8 cellular contexts compared by ENCODE assay signal in genomic region chr20:13784271-13784892, GRCh38. TPM values are rescaled to one million over a fixed set of nuclear protein-coding genes. Genes with fewer than 3 reads are reported as not detected.
DNase-seq lines count a peak whose midpoint lies in the region; ATAC-seq and TF ChIP-seq lines count a peak whose summit lies in the region.

No MANE protein-coding gene starts in this region.

- H3K4me3 ChIP-seq in spleen, result peak overlapping the region; percentile 77 to 90 (median 86)

- H3K27me3 Mint-ChIP-seq in T-cell, result no peaks in the 10 kb centered on the region

- peaks cover 13 to 79% (median 40%) of the 10 kb centered on the region in 6 donors for H3K4me1 ChIP-seq in spleen

- intact Hi-C loops in left ventricle myocardium superior (cut with micrococcal nuclease), result no loop called here
- intact Hi-C loops in spleen (cut with DNase I; ENCODE audit: low total_unique reads), result no loop called here

- no peaks in the 10 kb centered on the region for H3K9me3 ChIP-seq in spleen

- POLR2A ChIA-PET in T-cell (lab: Charles Lee), result interaction anchor here (0.6 kb wide), 5 partner anchors 13 to 685 kb away, joined by 3 to 11 read pairs (median 5); no protein-coding TSS in a partner anchor

- H3K36me3 ChIP-seq in spleen, result peaks cover 0 to 58% (median 25%) of the 10 kb centered on the region in 6 donors

- peak in 1 of 3 donors; percentile 18 for TF ChIP-seq POLR2A in spleen (IDR thresholded peaks at IDR 0.05)

- peak; percentile 18 for ATAC-seq in GM18502 (IDR thresholded peaks at IDR 0.05; ENCODE audit: poor library complexity, unreplicated experiment)
- ATAC-seq in HG02571 (IDR thresholded peaks at IDR 0.05; ENCODE audit: unreplicated experiment), result peak; percentile 3
- ATAC-seq in T-cell (replicated peaks in 1 of 4), result peak in 3 of 4 experiments; percentile 6 to 20 (median 11)
- ATAC-seq in left ventricle myocardium superior, result peak; percentile 6
- ATAC-seq in HG03442 (IDR thresholded peaks at IDR 0.05; ENCODE audit: unreplicated experiment), result no peak
- ATAC-seq in GM18873 (IDR thresholded peaks at IDR 0.05; ENCODE audit: low FRiP score, unreplicated experiment), result no peak

- H3K36me3 Mint-ChIP-seq in T-cell, result peaks cover 24% of the 10 kb centered on the region

- no peaks in the 10 kb centered on the region for H3K27me3 ChIP-seq in spleen (replicated peaks in 1 of 7)

- no peaks in the 10 kb centered on the region for H3K9me3 Mint-ChIP-seq in T-cell

- peaks cover 67 to 75% (median 68%) of the 10 kb centered on the region in 3 donors for H3K4me1 Mint-ChIP-seq in T-cell

- peak overlapping the region; percentile 88 to 93 (median 90) for H3K27ac ChIP-seq in spleen

- DNase-seq in T-cell (no peak), left ventricle myocardium superior (no peak), spleen (peak; percentile 85), putamen (ENCODE audit: low spot score) (no peak)

- WGBS in spleen, 5 donors, result 0 to 1% (median 0%) methylated on average over 26 of the region's 26 CpGs

- TF ChIP-seq CTCF in spleen (IDR thresholded peaks at IDR 0.05 in 8 of 11, conservative IDR thresholded peaks at IDR 0.05 in 3 of 11), result no peak

- CTCF ChIA-PET in T-cell (lab: Charles Lee), result interaction anchor here (0.6 to 4.0 kb wide), 4 partner anchors 11 to 200 kb away, joined by 4 to 39 read pairs (median 14); no protein-coding TSS in a partner anchor

- H3K4me3 Mint-ChIP-seq in T-cell, result peak overlapping the region; percentile 97 to 100 (median 99)

- peak overlapping the region; percentile 96 to 97 for H3K27ac Mint-ChIP-seq in T-cell

RNA-seq across cellular contexts. Expression of gene ESF1, which starts 0.3 kb away (rescaled TPM):
- total RNA-seq in T-cell, result 10 to 100 TPM in 4 of 5 donors, 1 to 10 TPM in 1; 9.4 to 14.2 (median 12.2) TPM
- total RNA-seq in left ventricle myocardium superior, result 13.7 TPM
- total RNA-seq in spleen, result 10 to 100 TPM in 6 of 7 donors, 1 to 10 TPM in 1; 8.2 to 15.6 (median 14.6) TPM
- polyA plus RNA-seq in spleen, result 10 to 100 TPM in 1 of 3 donors, 1 to 10 TPM in 2; 6.9 to 10.3 (median 9.0) TPM

RNA-seq across cellular contexts. Expression of gene NDUFAF5, which starts 0.4 kb away (rescaled TPM):
- total RNA-seq in T-cell (10 to 100 TPM; 25.6 to 39.4 (median 30.1) TPM), left ventricle myocardium superior (67.4 TPM), spleen (10 to 100 TPM; 11.5 to 31.0 (median 27.6) TPM)
- polyA plus RNA-seq in spleen, result 10 to 100 TPM; 17.8 to 37.2 (median 23.3) TPM

Comparison
In these comparisons a context has a peak if more than half of its experiments do, and no peak if none do; other contexts are left out.
1. ATAC-seq: peak in GM18502 (single experiment), HG02571 (single experiment), T-cell (3 of 4) and left ventricle myocardium superior (single experiment); none in HG03442 (single experiment) and GM18873 (single experiment).